ENCODE assay signal across 25 cellular contexts in the genomic region with DNA sequence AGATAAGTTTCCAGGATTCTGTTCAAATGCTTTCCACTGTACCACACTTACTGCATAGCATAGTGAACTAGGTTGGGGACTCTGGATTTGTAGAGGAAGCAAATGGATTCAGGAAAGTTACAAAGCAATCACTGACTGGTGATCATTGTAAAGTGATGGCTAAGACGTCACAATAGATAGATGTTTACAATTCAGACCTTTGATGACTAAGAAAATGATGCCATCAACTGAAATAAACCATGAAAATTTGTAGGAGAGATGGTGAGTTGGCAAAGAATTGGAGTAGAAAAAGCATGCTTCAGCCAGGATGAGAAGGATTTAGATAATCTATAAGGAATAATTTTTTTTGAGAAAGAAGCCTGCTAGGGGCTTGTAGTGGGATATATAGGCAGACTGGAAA.
"Had no signal": no experiment of that assay in that cellular context is flagged by ENCODE, and none has a peak within 500 bp of the region (broad histone marks: within the 10 kb centered on the region; RNA-seq: fewer than 3 reads in every experiment).

No MANE protein-coding gene starts in this region.

- DNase-seq: activated CD4-positive, alpha-beta T cell treated with anti-CD3 and anti-CD28 coated beads for 36 hours; activated CD4-positive, CD25-positive, alpha-beta regulatory T cell; activated CD8-positive, alpha-beta memory T cell treated with anti-CD3 and anti-CD28 coated beads, Interleukin-2, amount 10 ng/mL, durations not matched to agents 7 days and 5 days; activated CD8-positive, alpha-beta T cell treated with anti-CD3 and anti-CD28 coated beads, Interleukin-2, amount 10 ng/mL, durations not matched to agents 7 days and 5 days; activated naive CD8-positive, alpha-beta T cell treated with anti-CD3 and anti-CD28 coated beads, Interleukin-2, amount 50 U/mL, for 24 hours; activated T-cell treated with anti-CD3 and anti-CD28 coated beads, Interleukin-2, amount 50 U/mL, for 48 hours; amygdala; caudate nucleus; endodermal cell; heart left ventricle; hypothalamus; midbrain; naive thymus-derived CD4-positive, alpha-beta T cell; nucleus accumbens; pancreas; retina; sigmoid colon; small intestine; stimulated activated CD4-positive, alpha-beta T cell treated with anti-CD3 and anti-CD28 coated beads, Interleukin-4, amount 100 ng/mL, for 24 hours; trophoblast cell had no signal

- H3K9me3 ChIP-seq: pancreas, prostate gland had no signal

- H3K36me3 ChIP-seq: heart left ventricle, pancreas, prostate gland, sigmoid colon, thoracic aorta had no signal

- H3K27me3 ChIP-seq: heart left ventricle, pancreas, sigmoid colon had no signal

- FAIRE-seq: pancreas, small intestine, urothelium cell line had no signal

- H3K4me3 ChIP-seq: heart left ventricle, pancreas, prostate gland, sigmoid colon, thoracic aorta had no signal

- H3K4me1 ChIP-seq: heart left ventricle, pancreas, prostate gland, sigmoid colon had no signal

- ATAC-seq: activated CD4-positive, alpha-beta T cell treated with anti-CD3 and anti-CD28 coated beads for 36 hours; activated CD8-positive, alpha-beta memory T cell treated with anti-CD3 and anti-CD28 coated beads, Interleukin-2, amount 10 ng/mL, durations not matched to agents 7 days and 5 days; activated CD8-positive, alpha-beta T cell treated with anti-CD3 and anti-CD28 coated beads, Interleukin-2, amount 10 ng/mL, durations not matched to agents 7 days and 5 days; activated naive CD8-positive, alpha-beta T cell treated with anti-CD3 and anti-CD28 coated beads, Interleukin-2, amount 50 U/mL, for 24 hours; esophagus mucosa; heart left ventricle; naive thymus-derived CD4-positive, alpha-beta T cell; pancreas; stimulated activated effector memory CD8-positive, alpha-beta T cell treated with anti-CD3 and anti-CD28 coated beads, Interleukin-12 subunit alpha, Interleukin-12 subunit beta, amount 100 ng/mL, for 72 hours had no signal

- H3K27ac ChIP-seq: heart left ventricle, pancreas, prostate gland, sigmoid colon, thoracic aorta had no signal
